1 cellular context compared by ENCODE assay signal in genomic region chr18:8937112-8937641, GRCh38.
TF ChIP-seq lines count a peak whose summit lies in the region.

No MANE protein-coding gene starts in this region.

TF ChIP-seq in GM23338, 12 proteins besides CTCF, POLR2A, EP300 and RAD21 (continued from another document):
- no peak for TF ChIP-seq ETS1 (IDR thresholded peaks at IDR 0.05)
- no peak for TF ChIP-seq EZH2phosphoT487 (IDR thresholded peaks at IDR 0.05; ENCODE audit: unreplicated experiment)
- no peak for TF ChIP-seq ZNF114 (CRISPR knock-in tag; IDR thresholded peaks at IDR 0.05)
- no peak for TF ChIP-seq ZNF462 (CRISPR knock-in tag; IDR thresholded peaks at IDR 0.05)
- TF ChIP-seq REST (IDR thresholded peaks at IDR 0.05; ENCODE audit: unreplicated experiment): no peak
- no peak for TF ChIP-seq NANOG (IDR thresholded peaks at IDR 0.05; ENCODE audit: borderline replicate concordance)
- no peak for TF ChIP-seq CREB1 (CRISPR knock-in tag; IDR thresholded peaks at IDR 0.05; ENCODE audit: low read depth)
